ENCODE assay signal across 27 cellular contexts in the genomic region with DNA sequence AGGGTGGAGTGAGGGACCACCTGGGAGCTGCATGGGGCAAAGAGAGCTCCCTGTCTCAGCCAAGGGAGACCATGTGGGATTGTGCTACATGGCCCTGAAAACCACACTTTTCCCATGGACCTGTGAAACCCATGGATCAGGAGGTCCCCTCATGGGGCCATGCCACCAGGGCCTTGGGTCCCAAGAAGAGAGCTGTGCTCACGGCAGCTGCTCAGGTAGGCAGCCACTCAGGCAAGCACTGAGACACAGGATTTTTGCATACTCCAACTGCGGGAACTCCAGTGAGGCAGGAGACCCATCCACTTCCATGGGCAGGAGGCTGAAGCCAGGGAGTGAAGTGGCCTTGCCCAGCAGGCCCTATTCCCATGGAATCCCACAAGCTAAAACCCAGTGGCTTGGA.
"Had no signal": no experiment of that assay in that cellular context is flagged by ENCODE, and none has a peak within 500 bp of the region (broad histone marks: within the 10 kb centered on the region; RNA-seq: fewer than 3 reads in every experiment).

No MANE protein-coding gene starts in this region.

- H3K4me3 ChIP-seq: colonic mucosa, esophagus squamous epithelium, gastrocnemius medialis, heart right ventricle, left lung, lower lobe of right lung, mucosa of descending colon had no signal

- H3K9me3 ChIP-seq: colonic mucosa, esophagus squamous epithelium, gastrocnemius medialis, heart right ventricle, lower lobe of right lung had no signal

- H3K36me3 Mint-ChIP-seq: mesothelial cell of epicardium had no signal

- DNase-seq: colonic mucosa; cortex of kidney; effector CD8-positive, alpha-beta T cell; effector memory CD8-positive, alpha-beta T cell; endodermal cell; erythroblast; esophagus squamous epithelium; foreskin fibroblast; foreskin melanocyte; gastrocnemius medialis; glutamatergic neuron; head of caudate nucleus; heart right ventricle; hippocampal formation; left cardiac atrium; left ventricle myocardium superior; lower lobe of right lung; mesenchymal stem cell had no signal

- FAIRE-seq: endometrium, islet of Langerhans, keratinocyte had no signal

- H3K4me3 Mint-ChIP-seq: dendritic cell treated with granulocyte-macrophage colony-stimulating factor and Interleukin-4, amounts not matched to agents 40 ng/mL and 50 ng/mL, for 4 days; effector memory CD8-positive, alpha-beta T cell; endodermal cell; mesothelial cell of epicardium had no signal

- ATAC-seq: effector memory CD8-positive, alpha-beta T cell; esophagus mucosa; gastrocnemius medialis; heart right ventricle; left cardiac atrium; left lung; left ventricle myocardium superior; lower lobe of right lung; mucosa of descending colon had no signal

- H3K27me3 Mint-ChIP-seq: dendritic cell treated with granulocyte-macrophage colony-stimulating factor and Interleukin-4, amounts not matched to agents 40 ng/mL and 50 ng/mL, for 4 days; effector memory CD8-positive, alpha-beta T cell had no signal

- H3K9me3 Mint-ChIP-seq: endodermal cell had no signal

- H3K4me1 ChIP-seq: colonic mucosa, esophagus squamous epithelium, gastrocnemius medialis, heart right ventricle, left lung, lower lobe of right lung had no signal

- H3K27me3 ChIP-seq: colonic mucosa, esophagus squamous epithelium, gastrocnemius medialis, heart right ventricle, left lung had no signal

- H3K27ac Mint-ChIP-seq: dendritic cell treated with granulocyte-macrophage colony-stimulating factor and Interleukin-4, amounts not matched to agents 40 ng/mL and 50 ng/mL, for 4 days; effector memory CD8-positive, alpha-beta T cell; endodermal cell; mesothelial cell of epicardium had no signal

- H3K27ac ChIP-seq: colonic mucosa, epithelial cell of prostate, esophagus squamous epithelium, gastrocnemius medialis, heart right ventricle, left lung, lower lobe of right lung had no signal

- H3K4me1 Mint-ChIP-seq: endodermal cell, mesothelial cell of epicardium had no signal

- H3K36me3 ChIP-seq: colonic mucosa, esophagus squamous epithelium, gastrocnemius medialis, heart right ventricle, left lung, lower lobe of right lung had no signal
